In the genomic region with DNA sequence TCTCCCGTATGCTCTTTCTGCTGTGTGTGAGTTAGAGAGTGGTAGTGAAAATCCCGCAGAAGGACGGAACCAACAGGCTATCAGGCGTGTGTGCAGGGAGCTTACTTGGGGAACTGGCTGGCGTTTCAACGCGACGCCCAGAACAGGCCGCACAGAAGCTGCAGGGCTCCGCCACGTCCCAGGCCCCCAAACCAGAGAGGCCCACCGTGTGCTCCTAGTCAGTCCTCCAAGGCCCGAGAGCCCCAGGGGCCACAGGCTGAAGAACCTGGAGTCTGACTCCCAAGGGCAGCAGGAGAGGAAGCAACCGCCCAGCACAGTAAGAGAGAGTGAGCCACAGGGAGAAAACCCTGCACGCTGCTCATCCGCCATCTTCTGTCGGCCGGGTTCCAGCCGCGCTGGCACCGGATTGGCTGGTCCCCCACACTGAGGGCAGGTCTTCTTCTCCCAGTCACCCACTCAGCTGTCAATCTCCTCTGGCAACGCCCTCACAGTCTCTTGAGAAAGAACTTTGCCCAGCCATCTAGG, we compare ENCODE assay signal across 1 cellular context.
TF ChIP-seq lines count a peak whose summit lies in the region.

No MANE protein-coding gene starts in this region.

TF ChIP-seq in K562, 482 proteins besides CTCF, POLR2A, EP300 and RAD21 (continued from another document and continues in another):
- peak; percentile 80 for TF ChIP-seq PRDM10 (IDR thresholded peaks at IDR 0.05; ENCODE audit: partially characterized antibody)
- peak; percentile 84 for TF ChIP-seq RBFOX2 (IDR thresholded peaks at IDR 0.05; ENCODE audit: low read depth, low read length)
- peak; percentile 86 for TF ChIP-seq RBBP5 (IDR thresholded peaks at IDR 0.05; ENCODE audit: borderline replicate concordance, insufficient read depth, low read length, poor library complexity, severe bottlenecking)
- no peak for TF ChIP-seq RREB1 (CRISPR knock-in tag; IDR thresholded peaks at IDR 0.05)
- TF ChIP-seq ZNF830 (CRISPR knock-in tag; IDR thresholded peaks at IDR 0.05) = 0 out of 2 replicates have a peak, but pooled peaks have one; percentile 7
- TF ChIP-seq POLR2G (IDR thresholded peaks at IDR 0.05; ENCODE audit: low read depth, low read length) = peak; percentile 83
- peak; percentile 88 for TF ChIP-seq EP400 (IDR thresholded peaks at IDR 0.05)
- no peak for TF ChIP-seq ZBTB34 (CRISPR knock-in tag; IDR thresholded peaks at IDR 0.05)
- 0 out of 4 replicates have a peak, but pooled peaks of 1 of the 2 experiments have one; percentile 34 for TF ChIP-seq MAZ (CRISPR knock-in tag; conservative IDR thresholded peaks at IDR 0.05 in 1 of 2, IDR thresholded peaks at IDR 0.05 in 1 of 2)
- no peak for TF ChIP-seq ELF4 (CRISPR knock-in tag; IDR thresholded peaks at IDR 0.05)
- peak; percentile 68 for TF ChIP-seq SP2 (IDR thresholded peaks at IDR 0.05; ENCODE audit: extremely low read depth, low read depth, low read length, poor library complexity, severe bottlenecking)
- peak; percentile 96 for TF ChIP-seq TAF7 (tag; IDR thresholded peaks at IDR 0.05)
- peak; percentile 70 for TF ChIP-seq ASH1L (IDR thresholded peaks at IDR 0.05; ENCODE audit: borderline replicate concordance, low read depth, partially characterized antibody)
- peak; percentile 23; the same call in 1 of the 2 replicates for TF ChIP-seq SIN3B (IDR thresholded peaks at IDR 0.05; ENCODE audit: low read depth)
- TF ChIP-seq, protein P1, sequence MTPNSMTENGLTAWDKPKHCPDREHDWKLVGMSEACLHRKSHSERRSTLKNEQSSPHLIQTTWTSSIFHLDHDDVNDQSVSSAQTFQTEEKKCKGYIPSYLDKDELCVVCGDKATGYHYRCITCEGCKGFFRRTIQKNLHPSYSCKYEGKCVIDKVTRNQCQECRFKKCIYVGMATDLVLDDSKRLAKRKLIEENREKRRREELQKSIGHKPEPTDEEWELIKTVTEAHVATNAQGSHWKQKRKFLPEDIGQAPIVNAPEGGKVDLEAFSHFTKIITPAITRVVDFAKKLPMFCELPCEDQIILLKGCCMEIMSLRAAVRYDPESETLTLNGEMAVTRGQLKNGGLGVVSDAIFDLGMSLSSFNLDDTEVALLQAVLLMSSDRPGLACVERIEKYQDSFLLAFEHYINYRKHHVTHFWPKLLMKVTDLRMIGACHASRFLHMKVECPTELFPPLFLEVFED (CRISPR knock-in tag; conservative IDR thresholded peaks at IDR 0.05) = no peak; the same call in 1 of the 2 replicates
- TF ChIP-seq KDM5B (IDR thresholded peaks at IDR 0.05; ENCODE audit: insufficient replicate concordance, low read depth, low read length) = peak; percentile 94
- peak; percentile 67 for TF ChIP-seq BRD9 (IDR thresholded peaks at IDR 0.05; ENCODE audit: low read depth, partially characterized antibody)
- TF ChIP-seq, protein P2, sequence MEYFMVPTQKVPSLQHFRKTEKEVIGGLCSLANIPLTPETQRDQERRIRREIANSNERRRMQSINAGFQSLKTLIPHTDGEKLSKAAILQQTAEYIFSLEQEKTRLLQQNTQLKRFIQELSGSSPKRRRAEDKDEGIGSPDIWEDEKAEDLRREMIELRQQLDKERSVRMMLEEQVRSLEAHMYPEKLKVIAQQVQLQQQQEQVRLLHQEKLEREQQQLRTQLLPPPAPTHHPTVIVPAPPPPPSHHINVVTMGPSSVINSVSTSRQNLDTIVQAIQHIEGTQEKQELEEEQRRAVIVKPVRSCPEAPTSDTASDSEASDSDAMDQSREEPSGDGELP (CRISPR knock-in tag; IDR thresholded peaks at IDR 0.05; ENCODE audit: borderline replicate concordance) = peak; percentile 54; the same call in 1 of the 2 replicates
- no peak for TF ChIP-seq ATF1 (CRISPR knock-in tag; IDR thresholded peaks at IDR 0.05)
- TF ChIP-seq ATF1 (tag; IDR thresholded peaks at IDR 0.05) = peak; percentile 62
- TF ChIP-seq CXXC5 (CRISPR knock-in tag; IDR thresholded peaks at IDR 0.05) = peak; percentile 49
- TF ChIP-seq NR1H2 (CRISPR knock-in tag; IDR thresholded peaks at IDR 0.05) = no peak
- no peak for TF ChIP-seq AFF4 (CRISPR knock-in tag; IDR thresholded peaks at IDR 0.05)
- peak; percentile 23 for TF ChIP-seq HNRNPLL (IDR thresholded peaks at IDR 0.05; ENCODE audit: low read depth, low read length, poor library complexity, severe bottlenecking)
- no peak for TF ChIP-seq GABPA (tag; conservative IDR thresholded peaks at IDR 0.05; ENCODE audit: low read depth)
- no peak for TF ChIP-seq NFIX (CRISPR knock-in tag; IDR thresholded peaks at IDR 0.05; ENCODE audit: low read depth)
- 0 out of 4 replicates have a peak, but pooled peaks of 1 of the 2 experiments have one; percentile 6 for TF ChIP-seq RCOR1 (IDR thresholded peaks at IDR 0.05; ENCODE audit: borderline replicate concordance in 1 of 2, low read depth in 2 of 2, low read length in 2 of 2)
- TF ChIP-seq PHF8 (IDR thresholded peaks at IDR 0.05; ENCODE audit: borderline replicate concordance, low read length) = peak; percentile 95; the same call in 1 of the 2 replicates
- 0 out of 2 replicates have a peak, but pooled peaks have one; percentile 7 for TF ChIP-seq ATF7 (IDR thresholded peaks at IDR 0.05)
- peak; percentile 81 for TF ChIP-seq PBX2 (CRISPR knock-in tag; IDR thresholded peaks at IDR 0.05; ENCODE audit: low read depth)
- TF ChIP-seq PBX2 (tag; conservative IDR thresholded peaks at IDR 0.05; ENCODE audit: low read depth) = peak; percentile 96
- TF ChIP-seq RBM25 (IDR thresholded peaks at IDR 0.05; ENCODE audit: low read depth, low read length, severe bottlenecking) = peak; percentile 96
- peak; percentile 67; the same call in 1 of the 2 replicates for TF ChIP-seq PML (IDR thresholded peaks at IDR 0.05; ENCODE audit: low read length)
